In genomic region chr20:43711098-43711654, GRCh38 we compare ENCODE assay signal across 30 cellular contexts. TPM values are rescaled to one million over a fixed set of nuclear protein-coding genes. Genes with fewer than 3 reads are reported as not detected.
DNase-seq lines count a peak whose midpoint lies in the region; ATAC-seq and TF ChIP-seq lines count a peak whose summit lies in the region.
"Had no signal": no experiment of that assay in that cellular context is flagged by ENCODE, and none has a peak within 500 bp of the region (broad histone marks: within the 10 kb centered on the region; RNA-seq: fewer than 3 reads in every experiment).

No MANE protein-coding gene starts in this region.

- no peaks in the 10 kb centered on the region for H3K9me3 Mint-ChIP-seq in naive B cell
- H3K9me3 Mint-ChIP-seq: activated naive CD4-positive, alpha-beta T cell treated with anti-CD3 and anti-CD28 coated beads, Interleukin-2, amount 50 U/mL, for 24 hours; activated T-cell treated with anti-CD3 and anti-CD28 coated beads, Interleukin-2, amount 50 U/mL, for 4 hours; CD8-positive, alpha-beta memory T cell; endodermal cell; immature natural killer cell had no signal

- H3K4me3 ChIP-seq in GM06990 (replicated peaks; ENCODE audit: low read depth, low read length) (no peak overlapping the region), WERI-Rb-1 (ENCODE audit: low read depth, low read length) (no peak overlapping the region)
- H3K4me3 ChIP-seq: left ventricle myocardium inferior, PC-9, SJSA1, testis had no signal

- DNase-seq in GM06990 (ENCODE audit: extremely low read depth, insufficient read length), result peak; percentile 57
- no peak for DNase-seq in naive B cell
- no peak for DNase-seq in WERI-Rb-1
- DNase-seq in NCI-H226, result no peak
- no peak for DNase-seq in occipital lobe (lab: John Stamatoyannopoulos, UW)
- DNase-seq: activated T-cell treated with anti-CD3 and anti-CD28 coated beads, Interleukin-2, amount 50 U/mL, for 4 hours; CD8-positive, alpha-beta memory T cell; DMS79; endodermal cell; head of caudate nucleus; immature natural killer cell; left ventricle myocardium inferior; NCI-H1436; NCI-H2171 treated with DMSO at 0.1 percent for 48 hours; nucleus accumbens; PC-9; retina; stimulated activated CD4-positive, alpha-beta T cell treated with anti-CD3 and anti-CD28 coated beads, Interleukin-12 subunit alpha, Interleukin-12 subunit beta, amount 100 ng/mL, for 4 hours; stimulated activated CD8-positive, alpha-beta memory T cell treated with anti-CD3 and anti-CD28 coated beads, Interleukin-4, amount 100 ng/mL, for 48 hours; testis had no signal

- no peaks in the 10 kb centered on the region for H3K9me3 ChIP-seq in WERI-Rb-1 (ENCODE audit: severe bottlenecking)
- H3K9me3 ChIP-seq: left ventricle myocardium inferior, SJSA1, testis had no signal

- H3K36me3 Mint-ChIP-seq in naive B cell, result peaks cover 0 to 2% of the 10 kb centered on the region in 2 donors
- H3K36me3 Mint-ChIP-seq: activated naive CD4-positive, alpha-beta T cell treated with anti-CD3 and anti-CD28 coated beads, Interleukin-2, amount 50 U/mL, for 24 hours had no signal

- H3K27me3 Mint-ChIP-seq in naive B cell, result no peaks in the 10 kb centered on the region
- H3K27me3 Mint-ChIP-seq: activated naive CD4-positive, alpha-beta T cell treated with anti-CD3 and anti-CD28 coated beads, Interleukin-2, amount 50 U/mL, for 24 hours; CD8-positive, alpha-beta memory T cell had no signal

- H3K27ac Mint-ChIP-seq in naive B cell, result peak overlapping the region; percentile 67 to 94 (median 80)
- H3K27ac Mint-ChIP-seq: activated naive CD4-positive, alpha-beta T cell treated with anti-CD3 and anti-CD28 coated beads, Interleukin-2, amount 50 U/mL, for 24 hours; endodermal cell; immature natural killer cell had no signal

- H3K36me3 ChIP-seq in GM06990 (ENCODE audit: control insufficient read depth, insufficient read depth, low read length) (peaks cover 40% of the 10 kb centered on the region), WERI-Rb-1 (peaks cover 74% of the 10 kb centered on the region)
- H3K36me3 ChIP-seq: left ventricle myocardium inferior had no signal

- H3K27me3 ChIP-seq in GM06990 (replicated peaks; ENCODE audit: control insufficient read depth, insufficient read depth, low read length) (no peaks in the 10 kb centered on the region), WERI-Rb-1 (ENCODE audit: insufficient read depth, low read depth, severe bottlenecking) (no peaks in the 10 kb centered on the region)
- H3K27me3 ChIP-seq: SJSA1, testis had no signal

- ATAC-seq in GM19467 (IDR thresholded peaks at IDR 0.05; ENCODE audit: unreplicated experiment) (peak; percentile 15), HG03159 (IDR thresholded peaks at IDR 0.05; ENCODE audit: unreplicated experiment) (peak; percentile 17), naive B cell (ENCODE audit: low read depth in 2 of 2) (peak; percentile 27 to 34), HG03039 (IDR thresholded peaks at IDR 0.05; ENCODE audit: unreplicated experiment) (no peak)

- H3K27ac ChIP-seq in WERI-Rb-1, result no peak overlapping the region
- H3K27ac ChIP-seq: left ventricle myocardium inferior, PC-9, SJSA1, testis had no signal

- H3K4me1 Mint-ChIP-seq in naive B cell, result peaks cover 24 to 28% (median 27%) of the 10 kb centered on the region in 3 donors
- H3K4me1 Mint-ChIP-seq: activated naive CD4-positive, alpha-beta T cell treated with anti-CD3 and anti-CD28 coated beads, Interleukin-2, amount 50 U/mL, for 24 hours; CD8-positive, alpha-beta memory T cell; endodermal cell; immature natural killer cell had no signal

- TF ChIP-seq CTCF in GM06990 (IDR thresholded peaks at IDR 0.05; ENCODE audit: insufficient read depth, low read length, poor library complexity, severe bottlenecking) (no peak), WERI-Rb-1 (IDR thresholded peaks at IDR 0.05; ENCODE audit: low read depth, low read length) (no peak)

- H3K4me3 Mint-ChIP-seq in naive B cell, result peak overlapping the region in 5 of 8 donors; percentile 15 to 78 (median 31)
- H3K4me3 Mint-ChIP-seq: activated naive CD4-positive, alpha-beta T cell treated with anti-CD3 and anti-CD28 coated beads, Interleukin-2, amount 50 U/mL, for 24 hours; activated T-cell treated with anti-CD3 and anti-CD28 coated beads, Interleukin-2, amount 50 U/mL, for 4 hours; CD8-positive, alpha-beta memory T cell; endodermal cell; immature natural killer cell had no signal

RNA-seq across cellular contexts. Expression of gene GTSF1L, which starts 15.6 kb away (rescaled TPM):
- polyA plus RNA-seq in naive B cell (ENCODE audit: low read depth in 6 of 6), result under 1 TPM in 2 of 6 donors, not detected in 4; 0.81 to 0.96 TPM
- not detected for total RNA-seq in occipital lobe
- total RNA-seq: activated T-cell treated with anti-CD3 and anti-CD28 coated beads, Interleukin-2, amount 50 U/mL, for 4 hours; CD8-positive, alpha-beta memory T cell; cerebellum; endodermal cell; fibroblast of lung; left ventricle myocardium inferior; M059J; mononuclear cell; PC-9; SJSA1; T-helper 2 cell treated with Interferon-gamma antibody and Interleukin-4, amounts not matched to agents 100 ng/mL and 5 ng/mL, for 36 hours had no signal
- polyA plus RNA-seq: CD8-positive, alpha-beta memory T cell; fibroblast of lung; immature natural killer cell had no signal

RNA-seq across cellular contexts. Expression of gene MYBL2, which starts 44.3 kb away (rescaled TPM):
- 10 to 100 TPM in 3 of 6 donors, 1 to 10 TPM in 3; 2.3 to 65.0 (median 26.6) TPM for polyA plus RNA-seq in naive B cell (ENCODE audit: low read depth in 6 of 6)
- 0.47 TPM for total RNA-seq in occipital lobe
